In the genomic region with DNA sequence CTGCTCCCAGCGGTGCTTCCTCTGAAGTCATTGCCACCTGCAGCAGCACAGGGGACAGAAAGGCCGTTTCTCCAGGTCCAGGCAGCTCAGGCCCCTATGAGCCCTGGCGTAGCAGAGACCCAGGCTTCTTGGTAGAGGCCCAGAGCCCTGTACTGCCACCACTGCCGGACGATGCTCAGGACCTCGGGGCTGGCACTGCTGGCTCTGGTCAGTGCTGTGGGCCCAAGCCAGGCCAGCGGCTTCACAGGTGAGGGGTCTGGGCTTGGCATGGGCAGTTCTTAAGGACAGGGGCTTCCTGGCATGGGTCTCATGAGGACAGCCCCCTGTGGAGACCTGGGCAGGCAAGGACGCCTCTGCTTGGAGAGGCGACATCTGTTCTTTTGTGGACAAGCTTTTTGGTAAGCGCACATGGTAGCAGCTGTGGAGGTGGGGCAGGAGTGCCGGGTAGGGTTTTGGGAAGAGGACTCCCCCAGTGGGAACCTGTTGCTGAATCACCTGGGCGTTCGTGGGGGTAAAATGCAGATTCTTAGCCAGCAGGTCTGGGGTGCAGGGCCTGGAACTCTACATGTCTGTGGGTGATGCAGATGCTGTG, we compare ENCODE assay signal across 32 cellular contexts. TPM values are rescaled to one million over a fixed set of nuclear protein-coding genes. Genes with fewer than 3 reads are reported as not detected.
A peak's percentile ranks its signal among the peaks of the same experiment; 100 is the strongest.
DNase-seq lines count a peak whose midpoint lies in the region; ATAC-seq and TF ChIP-seq lines count a peak whose summit lies in the region.
"Had no signal": no experiment of that assay in that cellular context is flagged by ENCODE, and none has a peak within 500 bp of the region (broad histone marks: within the 10 kb centered on the region; RNA-seq: fewer than 3 reads in every experiment).

Gene UMODL1, plus strand, starts transcription at position 172 of the 592 bp plus-strand sequence. Its CDS starts 0 bp downstream, at position 172.

- no peaks in the 10 kb centered on the region for H3K9me3 ChIP-seq in A673 (ENCODE audit: low read depth, low read length, poor library complexity, severe bottlenecking)
- H3K9me3 ChIP-seq: A549, BE2C, left ventricle myocardium inferior, tibial nerve had no signal

- no peaks in the 10 kb centered on the region for H3K4me1 ChIP-seq in A673 (ENCODE audit: insufficient read depth, low read length, poor library complexity, severe bottlenecking)
- H3K4me1 ChIP-seq: A549, BE2C, left ventricle myocardium inferior, tibial nerve had no signal

- H3K27ac ChIP-seq in A673 (ENCODE audit: low read depth, low read length, poor library complexity, severe bottlenecking) = no peak within 1 kb of the TSS
- H3K27ac ChIP-seq: A549, left ventricle myocardium inferior, tibial nerve had no signal

- H3K9me3 Mint-ChIP-seq in brain (no peaks in the 10 kb centered on the region), MCF 10A (ENCODE audit: unreplicated experiment) (no peaks in the 10 kb centered on the region)
- no peaks in the 10 kb centered on the region for H3K9me3 Mint-ChIP-seq in stimulated activated effector memory CD8-positive, alpha-beta T cell treated with anti-CD3 and anti-CD28 coated beads, Interleukin-12 subunit alpha, Interleukin-12 subunit beta, amount 100 ng/mL, for 72 hours
- H3K9me3 Mint-ChIP-seq: naive B cell; T-helper 2 cell treated with Interferon-gamma antibody and Interleukin-4, amounts not matched to agents 5 μg/mL and 100 μg/mL, for 36 hours had no signal

- H3K27ac Mint-ChIP-seq in brain (peak within 1 kb of the TSS in 3 of 5 experiments; percentile 42 to 76 (median 70)), MCF 10A (ENCODE audit: low read depth, unreplicated experiment) (no peak within 1 kb of the TSS)
- H3K27ac Mint-ChIP-seq in stimulated activated effector memory CD8-positive, alpha-beta T cell treated with anti-CD3 and anti-CD28 coated beads, Interleukin-12 subunit alpha, Interleukin-12 subunit beta, amount 100 ng/mL, for 72 hours = peak within 1 kb of the TSS; percentile 48
- H3K27ac Mint-ChIP-seq: naive B cell; T-helper 2 cell treated with Interferon-gamma antibody and Interleukin-4, amounts not matched to agents 5 μg/mL and 100 μg/mL, for 36 hours had no signal

- H3K4me3 Mint-ChIP-seq in brain = peak within 1 kb of the TSS in 1 of 5 experiments; percentile 51
- no peak within 1 kb of the TSS for H3K4me3 Mint-ChIP-seq in stimulated activated effector memory CD8-positive, alpha-beta T cell treated with anti-CD3 and anti-CD28 coated beads, Interleukin-12 subunit alpha, Interleukin-12 subunit beta, amount 100 ng/mL, for 72 hours
- no peak within 1 kb of the TSS for H3K4me3 Mint-ChIP-seq in MCF 10A (ENCODE audit: unreplicated experiment)
- H3K4me3 Mint-ChIP-seq: T-helper 2 cell treated with Interferon-gamma antibody and Interleukin-4, amounts not matched to agents 5 μg/mL and 100 μg/mL, for 36 hours had no signal

- no peak for ATAC-seq in stimulated activated effector memory CD8-positive, alpha-beta T cell treated with anti-CD3 and anti-CD28 coated beads, Interleukin-12 subunit alpha, Interleukin-12 subunit beta, amount 100 ng/mL, for 72 hours
- ATAC-seq in GM21515 (IDR thresholded peaks at IDR 0.05; ENCODE audit: unreplicated experiment) = no peak
- ATAC-seq: A549 had no signal

- peaks cover 8% of the 10 kb centered on the region for H3K27me3 Mint-ChIP-seq in brain
- H3K27me3 Mint-ChIP-seq in MCF 10A (ENCODE audit: insufficient read depth, unreplicated experiment) = peaks cover 27% of the 10 kb centered on the region
- H3K27me3 Mint-ChIP-seq: naive B cell had no signal

- BruUV-seq in MCF 10A (replicated peaks; lab: Mats Ljungman, UMichigan) = no TSS peak
- BruUV-seq in A673 (replicated peaks; lab: Mats Ljungman, UMichigan) = no TSS peak

- intact Hi-C loops in MCF 10A (cut with micrococcal nuclease) = no loop called here
- intact Hi-C loops in A673 (cut with micrococcal nuclease; ENCODE audit: unreplicated experiment) = no loop called here

- H3K4me1 Mint-ChIP-seq in brain (peaks cover 28% of the 10 kb centered on the region), MCF 10A (ENCODE audit: insufficient read depth, unreplicated experiment) (no peaks in the 10 kb centered on the region)
- peaks cover 6% of the 10 kb centered on the region for H3K4me1 Mint-ChIP-seq in stimulated activated effector memory CD8-positive, alpha-beta T cell treated with anti-CD3 and anti-CD28 coated beads, Interleukin-12 subunit alpha, Interleukin-12 subunit beta, amount 100 ng/mL, for 72 hours

- H3K36me3 Mint-ChIP-seq in brain (no peaks in the 10 kb centered on the region), MCF 10A (ENCODE audit: insufficient read depth, unreplicated experiment) (no peaks in the 10 kb centered on the region)
- no peaks in the 10 kb centered on the region for H3K36me3 Mint-ChIP-seq in stimulated activated effector memory CD8-positive, alpha-beta T cell treated with anti-CD3 and anti-CD28 coated beads, Interleukin-12 subunit alpha, Interleukin-12 subunit beta, amount 100 ng/mL, for 72 hours
- H3K36me3 Mint-ChIP-seq: naive B cell had no signal

- CTCF ChIA-PET in MCF 10A (lab: Yijun Ruan, JAX) = no interaction called here
- CTCF ChIA-PET in A673 (lab: Charles Lee) = no interaction called here

- POLR2A ChIA-PET in MCF 10A (lab: Yijun Ruan, JAX) = no interaction called here
- POLR2A ChIA-PET in A673 (lab: Charles Lee; ENCODE audit: low non-redundant PET) = no interaction called here

- H3K36me3 ChIP-seq in A673 (ENCODE audit: insufficient read depth, low read length, poor library complexity, severe bottlenecking) = no peaks in the 10 kb centered on the region
- H3K36me3 ChIP-seq: BE2C, left ventricle myocardium inferior, tibial nerve had no signal

- H3K27me3 ChIP-seq in A673 (replicated peaks; ENCODE audit: insufficient read depth, low read depth, low read length, poor library complexity) = peaks cover 5% of the 10 kb centered on the region
- H3K27me3 ChIP-seq: dorsolateral prefrontal cortex had no signal

- no peak within 1 kb of the TSS for H3K4me3 ChIP-seq in A673 (ENCODE audit: low read depth, low read length, poor library complexity, severe bottlenecking)
- H3K4me3 ChIP-seq: A549, left ventricle myocardium inferior, tibial nerve had no signal

- DNase-seq in NCI-H82 (lab: John Stamatoyannopoulos, UW) (peak; percentile 17), NCI-H82 treated with DMSO at 0.1 percent for 48 hours (lab: John Stamatoyannopoulos, UW; ENCODE audit: unreplicated experiment) (no peak), NCI-H1694 treated with DMSO at 0.1 percent for 48 hours (lab: John Stamatoyannopoulos, UW) (peak; percentile 33), MCF 10A (ENCODE audit: unreplicated experiment) (no peak), A673 (ENCODE audit: low spot score) (no peak)
- no peak for DNase-seq in stimulated activated effector memory CD8-positive, alpha-beta T cell treated with anti-CD3 and anti-CD28 coated beads, Interleukin-12 subunit alpha, Interleukin-12 subunit beta, amount 100 ng/mL, for 72 hours (ENCODE audit: low spot score in 2 of 2)
- DNase-seq: activated effector memory CD4-positive, alpha-beta T cell treated with Interleukin-2 at 50 U/mL for 16 hours; BE2C; cerebellar nuclear complex; COR-L47; dorsolateral prefrontal cortex; GF-D8; HCEC 1CT; KG1; left ventricle myocardium inferior; MM.1S; naive B cell; NCI-H1436 treated with DMSO at 0.1 percent for 48 hours; NCI-H774; OCI-M1; Right ventricle myocardium superior; small intestine; stimulated activated CD4-positive, alpha-beta T cell treated with anti-CD3 and anti-CD28 coated beads, Interleukin-1b, Interleukin-23, amount 100 ng/mL, for 48 hours; stimulated activated CD8-positive, alpha-beta memory T cell treated with anti-CD3 and anti-CD28 coated beads, Interleukin-4, amount 100 ng/mL, for 48 hours had no signal

- TF ChIP-seq CTCF in brain (conservative IDR thresholded peaks at IDR 0.05) (no peak), MCF 10A (IDR thresholded peaks at IDR 0.05; ENCODE audit: unreplicated experiment) (no peak), A673 (conservative IDR thresholded peaks at IDR 0.05; ENCODE audit: low read depth, low read length) (no peak)

RNA-seq across cellular contexts. Expression of gene UMODL1, which starts in this region (rescaled TPM):
- polyA plus RNA-seq in brain (ENCODE audit: insufficient read depth, low read depth, low replicate concordance) = 3.3 TPM
- not detected in 2 replicates for total RNA-seq in MCF 10A (2022)
- total RNA-seq in A673 (2021) = not detected in 2 replicates
- total RNA-seq: fibroblast of lung, omental fat pad, renal cortical epithelial cell, tibial nerve had no signal
- polyA plus RNA-seq: A549, fibroblast of lung had no signal

Comparison
In these comparisons a context has a peak if more than half of its experiments do, and no peak if none do; other contexts are left out.
1. DNase-seq: peak in NCI-H82 (single experiment) and NCI-H1694 treated with DMSO at 0.1 percent for 48 hours (single experiment); none in NCI-H82 treated with DMSO at 0.1 percent for 48 hours (single experiment), stimulated activated effector memory CD8-positive, alpha-beta T cell treated with anti-CD3 and anti-CD28 coated beads, Interleukin-12 subunit alpha, Interleukin-12 subunit beta, amount 100 ng/mL, for 72 hours (0 of 2), MCF 10A (single experiment) and A673 (single experiment).